ENCODE assay signal across 27 cellular contexts in genomic region chr2:150034665-150035064, GRCh38.
"Had no signal": no experiment of that assay in that cellular context is flagged by ENCODE, and none has a peak within 500 bp of the region (broad histone marks: within the 10 kb centered on the region; RNA-seq: fewer than 3 reads in every experiment).

No MANE protein-coding gene starts in this region.

- H3K27ac Mint-ChIP-seq: nephron; neural progenitor cell; progenitor cell of endocrine pancreas; stimulated activated effector memory CD8-positive, alpha-beta T cell treated with anti-CD3 and anti-CD28 coated beads, Interleukin-12 subunit alpha, Interleukin-12 subunit beta, amount 100 ng/mL, for 72 hours; stimulated activated naive B cell treated with anti-CD40 and anti-IgM and Interleukin-4, amounts not matched to agents 10 μg/mL and 1 μg/mL and 100 μg/mL, for 72 hours; stimulated activated naive CD8-positive, alpha-beta T cell treated with anti-CD3 and anti-CD28 coated beads, Interleukin-15, Interleukin-2, amounts not matched to agents 100 ng/mL and 50 ng/mL, for 24 hours had no signal

- H3K9ac ChIP-seq: neural progenitor cell, parathyroid adenoma had no signal

- H3K27ac ChIP-seq: neural progenitor cell, ovary, parathyroid adenoma, psoas muscle, right lobe of liver, sigmoid colon, stomach, thoracic aorta, thyroid gland, tibial nerve, upper lobe of left lung, vagina had no signal

- ATAC-seq: psoas muscle; right cardiac atrium; right lobe of liver; stimulated activated effector memory CD8-positive, alpha-beta T cell treated with anti-CD3 and anti-CD28 coated beads, Interleukin-12 subunit alpha, Interleukin-12 subunit beta, amount 100 ng/mL, for 72 hours; stimulated activated naive B cell treated with anti-CD40 and anti-IgM and Interleukin-4, amounts not matched to agents 10 μg/mL and 1 μg/mL and 100 μg/mL, for 72 hours had no signal

- H3K4me3 Mint-ChIP-seq: nephron; neural progenitor cell; stimulated activated effector memory CD8-positive, alpha-beta T cell treated with anti-CD3 and anti-CD28 coated beads, Interleukin-12 subunit alpha, Interleukin-12 subunit beta, amount 100 ng/mL, for 72 hours; stimulated activated naive B cell treated with anti-CD40 and anti-IgM and Interleukin-4, amounts not matched to agents 10 μg/mL and 1 μg/mL and 100 μg/mL, for 72 hours; stimulated activated naive CD8-positive, alpha-beta T cell treated with anti-CD3 and anti-CD28 coated beads, Interleukin-15, Interleukin-2, amounts not matched to agents 100 ng/mL and 50 ng/mL, for 24 hours had no signal

- H3K27me3 Mint-ChIP-seq: progenitor cell of endocrine pancreas; stimulated activated naive B cell treated with anti-CD40 and anti-IgM and Interleukin-4, amounts not matched to agents 10 μg/mL and 1 μg/mL and 100 μg/mL, for 72 hours; stimulated activated naive CD8-positive, alpha-beta T cell treated with anti-CD3 and anti-CD28 coated beads, Interleukin-15, Interleukin-2, amounts not matched to agents 100 ng/mL and 50 ng/mL, for 24 hours had no signal

- H3K9me3 ChIP-seq: ovary, psoas muscle, right lobe of liver, sigmoid colon, stomach, thoracic aorta, thyroid gland, tibial nerve, upper lobe of left lung, vagina had no signal

- H2AFZ ChIP-seq: neural progenitor cell, parathyroid adenoma had no signal

- FAIRE-seq: small intestine, urothelium cell line had no signal

- H3K4me2 ChIP-seq: neural progenitor cell had no signal

- H3K36me3 Mint-ChIP-seq: neural progenitor cell; stimulated activated effector memory CD8-positive, alpha-beta T cell treated with anti-CD3 and anti-CD28 coated beads, Interleukin-12 subunit alpha, Interleukin-12 subunit beta, amount 100 ng/mL, for 72 hours; stimulated activated naive B cell treated with anti-CD40 and anti-IgM and Interleukin-4, amounts not matched to agents 10 μg/mL and 1 μg/mL and 100 μg/mL, for 72 hours had no signal

- H3K4me3 ChIP-seq: neural progenitor cell, ovary, psoas muscle, right lobe of liver, sigmoid colon, stomach, thoracic aorta, thyroid gland, tibial nerve, upper lobe of left lung, vagina had no signal

- DNase-seq: occipital lobe; ovary; psoas muscle; right cardiac atrium; right lobe of liver; sigmoid colon; small intestine; stimulated activated CD4-positive, alpha-beta T cell treated with anti-CD3 and anti-CD28 coated beads, Interleukin-15, amount 100 ng/mL, for 24 hours; stimulated activated CD4-positive, alpha-beta T cell treated with anti-CD3 and anti-CD28 coated beads, Interleukin-2, amount 100 ng/mL, for 24 hours; stimulated activated CD4-positive, alpha-beta T cell treated with anti-CD3 and anti-CD28 coated beads, Interleukin-2, amount 100 ng/mL, for 48 hours; stimulated activated CD4-positive, alpha-beta T cell treated with anti-CD3 and anti-CD28 coated beads, Interleukin-4, amount 100 ng/mL, for 24 hours; stimulated activated naive B cell treated with anti-CD40 and anti-IgM and Interleukin-4, amounts not matched to agents 10 μg/mL and 1 μg/mL and 100 μg/mL, for 72 hours; stimulated activated naive CD4-positive, alpha-beta T cell treated with Interleukin-2 at 50 U/mL for 16 hours; stomach; thyroid gland; trophoblast cell; upper lobe of left lung had no signal

- H3K4me1 ChIP-seq: parathyroid adenoma, psoas muscle, thyroid gland had no signal

- H3K79me2 ChIP-seq: parathyroid adenoma had no signal

- H3K27me3 ChIP-seq: neural progenitor cell, ovary, right lobe of liver, sigmoid colon, stomach, thyroid gland, tibial nerve, upper lobe of left lung, vagina had no signal

- H3K36me3 ChIP-seq: neural progenitor cell, ovary, right lobe of liver, sigmoid colon, stomach, thoracic aorta, thyroid gland, tibial nerve, upper lobe of left lung, vagina had no signal

- H3K4me1 Mint-ChIP-seq: stimulated activated effector memory CD8-positive, alpha-beta T cell treated with anti-CD3 and anti-CD28 coated beads, Interleukin-12 subunit alpha, Interleukin-12 subunit beta, amount 100 ng/mL, for 72 hours; stimulated activated naive B cell treated with anti-CD40 and anti-IgM and Interleukin-4, amounts not matched to agents 10 μg/mL and 1 μg/mL and 100 μg/mL, for 72 hours had no signal
